8 cellular contexts compared by ENCODE assay signal in the genomic region with DNA sequence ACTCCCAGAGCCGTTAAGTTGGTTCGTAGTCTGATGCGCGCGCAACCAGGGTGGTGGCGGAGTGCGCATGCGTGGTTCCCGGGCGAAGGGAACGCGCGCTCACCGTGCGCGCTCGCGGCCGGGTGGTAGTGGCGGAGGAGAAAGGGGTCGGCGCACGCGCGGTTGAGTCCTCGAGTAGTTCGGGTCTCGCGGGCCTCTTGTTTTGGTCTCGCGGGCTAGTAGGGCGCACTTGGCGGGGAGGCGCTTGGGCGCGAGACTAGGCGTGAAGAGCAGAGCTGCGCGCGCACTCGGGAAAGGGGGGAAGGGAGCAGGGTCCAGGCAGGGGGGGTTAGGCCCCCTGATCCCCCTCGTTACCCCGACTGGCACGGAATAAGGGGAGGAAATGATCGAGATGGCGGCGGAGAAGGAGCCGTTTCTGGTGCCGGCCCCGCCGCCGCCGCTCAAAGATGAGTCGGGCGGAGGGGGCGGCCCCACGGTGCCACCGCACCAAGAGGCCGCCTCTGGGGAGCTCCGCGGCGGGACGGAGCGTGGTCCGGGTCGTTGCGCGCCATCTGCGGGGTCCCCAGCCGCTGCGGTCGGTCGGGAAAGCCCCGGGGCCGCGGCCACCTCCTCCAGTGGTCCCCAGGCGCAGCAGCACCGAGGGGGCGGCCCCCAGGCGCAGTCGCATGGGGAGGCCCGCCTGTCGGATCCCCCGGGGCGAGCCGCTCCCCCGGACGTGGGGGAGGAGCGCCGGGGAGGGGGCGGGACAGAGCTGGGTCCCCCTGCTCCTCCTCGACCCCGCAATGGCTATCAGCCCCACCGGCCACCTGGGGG.
DNase-seq lines count a peak whose midpoint lies in the region; ATAC-seq, FAIRE-seq and TF ChIP-seq lines count a peak whose summit lies in the region.

A gene with protein sequence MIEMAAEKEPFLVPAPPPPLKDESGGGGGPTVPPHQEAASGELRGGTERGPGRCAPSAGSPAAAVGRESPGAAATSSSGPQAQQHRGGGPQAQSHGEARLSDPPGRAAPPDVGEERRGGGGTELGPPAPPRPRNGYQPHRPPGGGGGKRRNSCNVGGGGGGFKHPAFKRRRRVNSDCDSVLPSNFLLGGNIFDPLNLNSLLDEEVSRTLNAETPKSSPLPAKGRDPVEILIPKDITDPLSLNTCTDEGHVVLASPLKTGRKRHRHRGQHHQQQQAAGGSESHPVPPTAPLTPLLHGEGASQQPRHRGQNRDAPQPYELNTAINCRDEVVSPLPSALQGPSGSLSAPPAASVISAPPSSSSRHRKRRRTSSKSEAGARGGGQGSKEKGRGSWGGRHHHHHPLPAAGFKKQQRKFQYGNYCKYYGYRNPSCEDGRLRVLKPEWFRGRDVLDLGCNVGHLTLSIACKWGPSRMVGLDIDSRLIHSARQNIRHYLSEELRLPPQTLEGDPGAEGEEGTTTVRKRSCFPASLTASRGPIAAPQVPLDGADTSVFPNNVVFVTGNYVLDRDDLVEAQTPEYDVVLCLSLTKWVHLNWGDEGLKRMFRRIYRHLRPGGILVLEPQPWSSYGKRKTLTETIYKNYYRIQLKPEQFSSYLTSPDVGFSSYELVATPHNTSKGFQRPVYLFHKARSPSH (plus strand): TSS at position 195 of the 813 bp plus-strand sequence. CDS start 188 bp downstream, at position 383.

- ATAC-seq in HG03442 (IDR thresholded peaks at IDR 0.05; ENCODE audit: unreplicated experiment), result peak; percentile 40

- DNase-seq in AML-193 (lab: John Stamatoyannopoulos, UW) (peak; percentile 84 to 88), GM19239 (ENCODE audit: insufficient read length, low spot score) (peak; percentile 79), NCI-H526 (lab: John Stamatoyannopoulos, UW) (peak; percentile 94 to 99), choroid plexus epithelial cell (ENCODE audit: low read depth) (peak; percentile 98), kidney tubule cell (ENCODE audit: low spot score) (peak; percentile 96)
- peak; percentile 97 for DNase-seq in activated CD4-positive, alpha-beta T cell treated with anti-CD3 and anti-CD28 coated beads for 48 hours
- peak; percentile 93 to 94 for DNase-seq in stimulated activated CD4-positive, alpha-beta T cell treated with anti-CD3 and anti-CD28 coated beads, Interleukin-15, amount 100 ng/mL, for 48 hours (ENCODE audit: low read depth in 2 of 2)

- FAIRE-seq in GM19239 (lab: Jason Lieb, UNC), result no peak

- peak within 1 kb of the TSS; percentile 81 for H3K4me3 ChIP-seq in choroid plexus epithelial cell (ENCODE audit: low read depth, low read length)

- TF ChIP-seq CTCF in choroid plexus epithelial cell (conservative IDR thresholded peaks at IDR 0.05; ENCODE audit: low read depth, low read length), result no peak

Comparison
In these comparisons a context has a peak if more than half of its experiments do, and no peak if none do; other contexts are left out.
1. Peak in every context shown above with its lines: DNase-seq, ATAC-seq and H3K4me3 ChIP-seq.